In genomic region chr16:27550582-27550920, GRCh38 we compare ENCODE assay signal across 8 cellular contexts. TPM values are rescaled to one million over a fixed set of nuclear protein-coding genes. Genes with fewer than 3 reads are reported as not detected.
DNase-seq lines count a peak whose midpoint lies in the region; ATAC-seq and TF ChIP-seq lines count a peak whose summit lies in the region.

No MANE protein-coding gene starts in this region.

- ATAC-seq in heart right ventricle, result no peak
- ATAC-seq in left ventricle myocardium superior, result no peak

- DNase-seq in heart right ventricle (no peak), left ventricle myocardium superior (no peak), vagina (ENCODE audit: extremely low spot score in 2 of 2) (no peak), NCI-H2196 (lab: John Stamatoyannopoulos, UW; ENCODE audit: unreplicated experiment) (no peak), DMS153 treated with DMSO at 0.1 percent for 48 hours (lab: John Stamatoyannopoulos, UW; ENCODE audit: unreplicated experiment) (no peak)
- no peak for DNase-seq in stimulated activated naive CD4-positive, alpha-beta T cell treated with Interleukin-2 at 50 U/mL for 16 hours (lab: John Stamatoyannopoulos, UW)

- H3K36me3 Mint-ChIP-seq in brain, result peaks cover 13% of the 10 kb centered on the region

- 32 to 36% methylated on average over 4 of the region's 4 CpGs for WGBS in heart right ventricle, 2 donors
- 69 to 84% methylated on average over 3 of the region's 4 CpGs for WGBS in mesodermal cell (ENCODE audit: insufficient coverage in 2 of 2), 2 experiments

- no peaks in the 10 kb centered on the region for H3K9me3 ChIP-seq in heart right ventricle
- no peaks in the 10 kb centered on the region for H3K9me3 ChIP-seq in mesodermal cell (ENCODE audit: control insufficient read depth, low read length)
- H3K9me3 ChIP-seq in vagina, result no peaks in the 10 kb centered on the region

- peak overlapping the region; percentile 57 to 92 (median 84) for H3K27ac ChIP-seq in heart right ventricle
- peak overlapping the region; percentile 92 for H3K27ac ChIP-seq in mesodermal cell (ENCODE audit: low read depth, low read length, severe bottlenecking)
- H3K27ac ChIP-seq in vagina, result no peak overlapping the region

- H3K27ac Mint-ChIP-seq in brain, result peak overlapping the region; percentile 77 to 96 (median 93)

- H3K9me3 Mint-ChIP-seq in brain, result peaks cover 0 to 5% (median 0%) of the 10 kb centered on the region in 5 experiments

- peaks cover 48% of the 10 kb centered on the region for H3K4me1 Mint-ChIP-seq in brain

- no peak for TF ChIP-seq POLR2A in vagina (IDR thresholded peaks at IDR 0.05)

- peak overlapping the region; percentile 97 to 99 (median 99) for H3K4me3 Mint-ChIP-seq in brain

- H3K27me3 ChIP-seq in heart right ventricle, result no peaks in the 10 kb centered on the region
- no peaks in the 10 kb centered on the region for H3K27me3 ChIP-seq in vagina

- intact Hi-C loops in heart right ventricle (cut with DNase I), result no loop called here
- intact Hi-C loops in left ventricle myocardium superior (cut with micrococcal nuclease), result no loop called here
- intact Hi-C loops in vagina (cut with DNase I), result no loop called here

- H3K27me3 Mint-ChIP-seq in brain, result peaks cover 11% of the 10 kb centered on the region

- peak overlapping the region; percentile 53 to 93 (median 78) for H3K4me3 ChIP-seq in heart right ventricle
- peak overlapping the region; percentile 91 for H3K4me3 ChIP-seq in mesodermal cell (ENCODE audit: extremely low read depth, insufficient read depth, low read length, poor library complexity, severe bottlenecking)
- peak overlapping the region; percentile 84 to 86 for H3K4me3 ChIP-seq in vagina

- no peak for TF ChIP-seq CTCF in heart right ventricle (IDR thresholded peaks at IDR 0.05)
- no peak for TF ChIP-seq CTCF in brain (conservative IDR thresholded peaks at IDR 0.05)
- no peak for TF ChIP-seq CTCF in vagina (IDR thresholded peaks at IDR 0.05)

- peaks cover 0 to 9% (median 0%) of the 10 kb centered on the region in 9 donors for H3K36me3 ChIP-seq in heart right ventricle
- peaks cover 3% of the 10 kb centered on the region for H3K36me3 ChIP-seq in mesodermal cell (ENCODE audit: control insufficient read depth, insufficient read depth, low read length)
- H3K36me3 ChIP-seq in vagina, result peaks cover 0 to 1% of the 10 kb centered on the region in 2 donors

- H3K4me1 ChIP-seq in heart right ventricle, result peaks cover 8 to 46% (median 39%) of the 10 kb centered on the region in 9 donors
- H3K4me1 ChIP-seq in mesodermal cell (ENCODE audit: control insufficient read depth, insufficient read depth, low read length, poor library complexity, severe bottlenecking), result no peaks in the 10 kb centered on the region
- H3K4me1 ChIP-seq in vagina, result peaks cover 49% of the 10 kb centered on the region

RNA-seq across cellular contexts. Expression of gene KATNIP, which starts 0.6 kb away (rescaled TPM):
- 10 to 100 TPM in 9 of 10 donors, 1 to 10 TPM in 1; 8.6 to 25.0 (median 16.8) TPM for total RNA-seq in heart right ventricle
- 1 to 10 TPM; 5.9 to 6.0 TPM for polyA plus RNA-seq in heart right ventricle
- total RNA-seq in left ventricle myocardium superior, result 12.7 TPM
- polyA plus RNA-seq in brain (ENCODE audit: insufficient read depth, low read depth, low replicate concordance), result 13.5 TPM
- polyA plus RNA-seq in mesodermal cell (2013, experiment 1 of 2), result 10.7 TPM
- 12.4 TPM for polyA plus RNA-seq in mesodermal cell (2013, experiment 2 of 2)
- 27.0 TPM for total RNA-seq in vagina

RNA-seq across cellular contexts. Expression of gene GTF3C1, which starts 0.8 kb away (rescaled TPM):
- total RNA-seq in heart right ventricle, result 10 to 100 TPM; 48.1 to 84.5 (median 62.8) TPM
- polyA plus RNA-seq in heart right ventricle, result 100 to 1,000 TPM in 1 of 2 donors, 10 to 100 TPM in 1; 53.0 to 133 TPM
- 56.4 TPM for total RNA-seq in left ventricle myocardium superior
- 111 TPM for polyA plus RNA-seq in brain (ENCODE audit: insufficient read depth, low read depth, low replicate concordance)
- polyA plus RNA-seq in mesodermal cell (2013, experiment 1 of 2), result 70.9 TPM
- 59.4 TPM for polyA plus RNA-seq in mesodermal cell (2013, experiment 2 of 2)
- 133 TPM for total RNA-seq in vagina
